ENCODE assay signal across 20 cellular contexts in genomic region chr11:111969344-111969743, GRCh38. TPM values are rescaled to one million over a fixed set of nuclear protein-coding genes. Genes with fewer than 3 reads are reported as not detected.
"Had no signal": no experiment of that assay in that cellular context is flagged by ENCODE, and none has a peak within 500 bp of the region (broad histone marks: within the 10 kb centered on the region; RNA-seq: fewer than 3 reads in every experiment).

No MANE protein-coding gene starts in this region.

- H3K4me2 ChIP-seq: KMS-11 had no signal

- H3K27me3 ChIP-seq: SJCRH30 had no signal

- ATAC-seq: K562, SK-N-SH treated with all-trans-retinoic acid at 6 μM for 48 hours had no signal

- DNase-seq: Kasumi-1, MM.1S, NCI-H1092 treated with DMSO at 0.1 percent for 48 hours, NCI-H1436, NCI-H187, NCI-H2029 treated with DMSO at 0.1 percent for 48 hours, NCI-H2227 treated with DMSO at 0.1 percent for 48 hours, NCI-H524, NCI-H526 treated with DMSO at 0.1 percent for 48 hours, NCI-H748 treated with DMSO at 0.1 percent for 48 hours, RPMI8226, SHP77 treated with DMSO at 0.1 percent for 48 hours, SJCRH30 had no signal

- H3K27ac ChIP-seq: HL-60, KMS-11, SJCRH30 had no signal

- H3K4me1 ChIP-seq: SJCRH30 had no signal

- H3K9me3 ChIP-seq: SJCRH30 had no signal

- H3K9ac ChIP-seq: KMS-11 had no signal

- H3K4me3 ChIP-seq: K562, SJCRH30 had no signal

RNA-seq across cellular contexts. Expression of gene C11orf52, which starts 50.6 kb away (rescaled TPM):
- total RNA-seq: M059J had no signal
- polyA plus RNA-seq: IgD-negative memory B cell had no signal

RNA-seq across cellular contexts. Expression of gene HSPB2, which starts 56.8 kb away (rescaled TPM):
- total RNA-seq: M059J, NCI-H460 had no signal
- polyA plus RNA-seq: IgD-negative memory B cell had no signal

RNA-seq across cellular contexts. Expression of gene CRYAB, which starts 57.8 kb away (rescaled TPM):
- polyA plus RNA-seq: IgD-negative memory B cell had no signal
